ENCODE assay signal across 8 cellular contexts in the genomic region with DNA sequence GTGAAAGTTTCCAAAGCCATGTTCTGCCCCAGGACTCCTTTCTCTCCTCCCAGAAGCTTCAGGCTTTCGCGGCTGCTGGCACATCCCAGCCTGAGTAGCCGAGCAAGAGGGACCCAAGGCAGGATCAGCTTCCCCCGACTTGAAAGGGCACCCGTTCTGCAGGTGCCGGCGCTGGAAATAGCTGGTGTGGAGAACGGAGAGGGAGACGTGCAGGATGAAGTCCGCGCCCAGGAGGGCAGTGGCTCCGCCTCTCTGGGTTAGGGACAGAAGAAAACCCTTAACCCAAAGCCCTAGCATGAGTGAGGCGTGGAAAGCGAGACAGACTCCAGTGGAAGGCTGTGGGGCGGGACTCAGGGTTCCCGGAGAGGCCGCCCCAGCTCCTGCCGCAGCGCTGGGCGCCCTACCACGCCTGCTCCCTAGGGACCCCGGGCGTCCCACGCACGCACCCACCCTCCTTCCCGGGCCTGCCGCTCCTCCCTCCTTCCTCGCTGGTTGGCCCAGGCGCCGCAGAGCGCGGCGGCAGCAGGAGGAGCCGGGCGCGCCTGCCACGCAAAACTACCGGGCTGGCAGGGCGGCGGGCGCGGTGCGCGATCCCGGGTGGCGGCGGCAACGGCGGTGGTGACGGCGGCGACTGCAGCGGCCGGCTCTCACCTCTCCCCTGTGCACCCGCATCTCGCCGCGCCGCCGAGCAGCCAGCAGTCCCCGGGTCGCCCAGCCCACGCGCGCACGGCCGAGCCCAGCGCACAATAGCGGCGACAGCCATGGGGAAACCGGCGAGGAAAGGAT. TPM values are rescaled to one million over a fixed set of nuclear protein-coding genes. Genes with fewer than 3 reads are reported as not detected.
A peak's percentile ranks its signal among the peaks of the same experiment; 100 is the strongest.
DNase-seq lines count a peak whose midpoint lies in the region; ATAC-seq and TF ChIP-seq lines count a peak whose summit lies in the region.

A gene (plus strand): TSS at position 550 of the 786 bp plus-strand sequence. CDS start 212 bp downstream, at position 762.

- H3K4me1 ChIP-seq in SJSA1 (replicated peaks): no peaks in the 10 kb centered on the region; the same call in 1 of the 2 replicates
- H3K4me1 ChIP-seq in spleen: peaks cover 9 to 30% (median 19%) of the 10 kb centered on the region in 6 donors

- intact Hi-C loops in spleen (cut with DNase I; ENCODE audit: low total_unique reads): no loop called here

- H3K4me3 ChIP-seq in SJSA1 (peak within 1 kb of the TSS; percentile 56), cardiac fibroblast (replicated peaks in 1 of 2; ENCODE audit: low read depth in 2 of 2, low read length in 2 of 2) (peak within 1 kb of the TSS; percentile 69 to 81), spleen (peak within 1 kb of the TSS; percentile 39 to 75 (median 54))

- no peak for TF ChIP-seq POLR2A in spleen (IDR thresholded peaks at IDR 0.05)

- H3K27ac ChIP-seq in SJSA1 (no peak within 1 kb of the TSS), spleen (peak within 1 kb of the TSS in 1 of 8 donors; percentile 18)

- TF ChIP-seq CTCF in cardiac fibroblast (IDR thresholded peaks at IDR 0.05; ENCODE audit: low read depth, low read length) (no peak), spleen (IDR thresholded peaks at IDR 0.05 in 8 of 11, conservative IDR thresholded peaks at IDR 0.05 in 3 of 11) (no peak)

- 0 to 2% (median 1%) methylated on average over 14 to 72 of the region's 72 CpGs for WGBS in spleen, 5 donors

- ATAC-seq in GM19467 (IDR thresholded peaks at IDR 0.05; ENCODE audit: unreplicated experiment) (peak; percentile 66), HG03521 (IDR thresholded peaks at IDR 0.05; ENCODE audit: unreplicated experiment) (peak; percentile 69)

- H3K36me3 ChIP-seq in SJSA1: no peaks in the 10 kb centered on the region
- H3K36me3 ChIP-seq in spleen: no peaks in the 10 kb centered on the region

- DNase-seq in ELR (ENCODE audit: low read depth): peak; percentile 41
- DNase-seq in SJSA1 (ENCODE audit: low read depth in 1 of 2, low spot score in 2 of 2): peak; percentile 30 to 49
- peak; percentile 69 to 78 for DNase-seq in cardiac fibroblast (ENCODE audit: low read depth in 2 of 2)
- peak; percentile 85 for DNase-seq in islet precursor cell
- DNase-seq in spleen: no peak
- DNase-seq in NCI-H446 treated with DMSO at 0.1 percent for 48 hours (lab: John Stamatoyannopoulos, UW): no peak

- H3K27me3 ChIP-seq in SJSA1 (replicated peaks) (no peaks in the 10 kb centered on the region), spleen (replicated peaks in 1 of 7) (peaks cover 0 to 63% (median 28%) of the 10 kb centered on the region in 7 donors)

- H3K9me3 ChIP-seq in SJSA1 (replicated peaks): no peaks in the 10 kb centered on the region
- no peaks in the 10 kb centered on the region for H3K9me3 ChIP-seq in spleen

RNA-seq across cellular contexts. Expression of the gene that starts here (rescaled TPM):
- 1.3 and 3.9 TPM in 2 replicates for total RNA-seq in SJSA1 (2014; rRNA removed; shearing (Covaris generic))
- under 1 TPM in 5 of 7 donors, not detected in 2; 0.17 to 0.79 (median 0.30) TPM for total RNA-seq in spleen
- under 1 TPM; 0.11 to 0.32 (median 0.26) TPM for polyA plus RNA-seq in spleen

Comparison
In these comparisons a context has a peak if more than half of its experiments do, and no peak if none do; other contexts are left out.
1. DNase-seq: peak in ELR (single experiment), SJSA1 (2 of 2), cardiac fibroblast (2 of 2) and islet precursor cell (single experiment); none in spleen (single experiment) and NCI-H446 treated with DMSO at 0.1 percent for 48 hours (single experiment).
2. Peak in every context shown above with its lines, with median percentiles within 50 percentile points of each other: H3K4me3 ChIP-seq.